8 cellular contexts compared by ENCODE assay signal in genomic region chr18:21955757-21956652, GRCh38.
DNase-seq lines count a peak whose midpoint lies in the region; ATAC-seq lines count a peak whose summit lies in the region.

No MANE protein-coding gene starts in this region.

- DNase-seq in AG08396 (ENCODE audit: low spot score) (peak; percentile 78), NCI-H2196 (lab: John Stamatoyannopoulos, UW; ENCODE audit: unreplicated experiment) (peak; percentile 84), left kidney (ENCODE audit: low read depth, low spot score) (peak; percentile 83)
- peak; percentile 82 for DNase-seq in activated CD4-positive, CD25-positive, alpha-beta regulatory T cell treated with anti-CD3 and anti-CD28 coated beads, Interleukin-2, amount 50 U/mL, for 72 hours
- DNase-seq in central memory CD8-positive, alpha-beta T cell (ENCODE audit: low spot score in 2 of 2): peak; percentile 50 to 62
- peak; percentile 67 to 84 for DNase-seq in stimulated activated CD4-positive, alpha-beta T cell treated with anti-CD3 and anti-CD28 coated beads, Interleukin-4, amount 100 ng/mL, for 48 hours (ENCODE audit: low read depth in 2 of 2)

- H3K4me1 Mint-ChIP-seq in central memory CD8-positive, alpha-beta T cell: no peaks in the 10 kb centered on the region

- no peaks in the 10 kb centered on the region for H3K36me3 Mint-ChIP-seq in central memory CD8-positive, alpha-beta T cell (ENCODE audit: insufficient read depth)

- no peaks in the 10 kb centered on the region for H3K9me3 Mint-ChIP-seq in central memory CD8-positive, alpha-beta T cell

- ATAC-seq in GM18868 (IDR thresholded peaks at IDR 0.05; ENCODE audit: unreplicated experiment) (peak; percentile 97), HG03095 (IDR thresholded peaks at IDR 0.05; ENCODE audit: unreplicated experiment) (peak; percentile 89)
- peak; percentile 81 for ATAC-seq in central memory CD8-positive, alpha-beta T cell (replicated peaks; ENCODE audit: extremely low read depth, poor library complexity, severe bottlenecking)

- peaks cover 68% of the 10 kb centered on the region for H3K27me3 Mint-ChIP-seq in central memory CD8-positive, alpha-beta T cell

- no peak overlapping the region for H3K27ac Mint-ChIP-seq in central memory CD8-positive, alpha-beta T cell (ENCODE audit: low read depth)

- H3K4me3 Mint-ChIP-seq in central memory CD8-positive, alpha-beta T cell: no peak overlapping the region

Comparison
In these comparisons a context has a peak if more than half of its experiments do, and no peak if none do; other contexts are left out.
1. Peak in every context shown above with its lines: DNase-seq and ATAC-seq.